Comparison of ENCODE assay signal across 28 cellular contexts in genomic region chr4:151568966-151569365, GRCh38.
"Had no signal": no experiment of that assay in that cellular context is flagged by ENCODE, and none has a peak within 500 bp of the region (broad histone marks: within the 10 kb centered on the region; RNA-seq: fewer than 3 reads in every experiment).

No MANE protein-coding gene starts in this region.

- H3K4me2 ChIP-seq: neural progenitor cell had no signal

- H3K27ac Mint-ChIP-seq: mesothelial cell of epicardium; naive B cell; natural killer cell; nephron progenitor cell; neural progenitor cell; stimulated activated naive B cell treated with anti-CD40 and anti-IgM and Interleukin-4, amounts not matched to agents 10 μg/mL and 1 μg/mL and 100 μg/mL, for 72 hours had no signal

- H3K27ac ChIP-seq: left ventricle myocardium inferior, neural progenitor cell, neutrophil, prostate gland, skin epidermis, stomach, testis, transverse colon, upper lobe of left lung, vagina had no signal

- H3K36me3 Mint-ChIP-seq: mesothelial cell of epicardium; naive B cell; natural killer cell; neural progenitor cell; stimulated activated naive B cell treated with anti-CD40 and anti-IgM and Interleukin-4, amounts not matched to agents 10 μg/mL and 1 μg/mL and 100 μg/mL, for 72 hours had no signal

- DNase-seq: islet precursor cell; left ventricle myocardium inferior; naive B cell; natural killer cell; nephron progenitor cell; occipital lobe; posterior cingulate gyrus; retina; right cardiac atrium; stimulated activated CD4-positive, alpha-beta T cell treated with anti-CD3 and anti-CD28 coated beads, Interleukin-12 subunit alpha, Interleukin-12 subunit beta, amount 100 ng/mL, for 4 hours; stimulated activated CD4-positive, alpha-beta T cell treated with anti-CD3 and anti-CD28 coated beads, Interleukin-15, amount 100 ng/mL, for 24 hours; stimulated activated CD4-positive, alpha-beta T cell treated with anti-CD3 and anti-CD28 coated beads, Interleukin-2, amount 100 ng/mL, for 24 hours; stimulated activated CD4-positive, alpha-beta T cell treated with anti-CD3 and anti-CD28 coated beads, Interleukin-4, amount 100 ng/mL, for 1 hour; stimulated activated naive B cell treated with anti-CD40 and anti-IgM and Interleukin-4, amounts not matched to agents 10 μg/mL and 1 μg/mL and 100 μg/mL, for 72 hours; stimulated activated naive CD8-positive, alpha-beta T cell treated with anti-CD3 and anti-CD28 coated beads, Interleukin-15, Interleukin-2, amounts not matched to agents 100 U/mL and 50 U/mL, for 24 hours; stomach; testis; transverse colon had no signal

- H2AFZ ChIP-seq: neural progenitor cell had no signal

- H3K4me3 Mint-ChIP-seq: mesothelial cell of epicardium; naive B cell; natural killer cell; nephron progenitor cell; neural progenitor cell; stimulated activated naive B cell treated with anti-CD40 and anti-IgM and Interleukin-4, amounts not matched to agents 10 μg/mL and 1 μg/mL and 100 μg/mL, for 72 hours had no signal

- H3K36me3 ChIP-seq: left ventricle myocardium inferior, neural progenitor cell, neutrophil, prostate gland, stomach, thyroid gland, transverse colon, upper lobe of left lung, vagina had no signal

- H3K27me3 ChIP-seq: neural progenitor cell, stomach, testis, thyroid gland, transverse colon, upper lobe of left lung, vagina had no signal

- ATAC-seq: natural killer cell; sciatic nerve; stimulated activated naive B cell treated with anti-CD40 and anti-IgM and Interleukin-4, amounts not matched to agents 10 μg/mL and 1 μg/mL and 100 μg/mL, for 72 hours; stimulated activated naive CD8-positive, alpha-beta T cell treated with anti-CD3 and anti-CD28 coated beads, Interleukin-15, Interleukin-2, amounts not matched to agents 100 U/mL and 50 U/mL, for 24 hours had no signal

- H3K4me1 ChIP-seq: neural progenitor cell, prostate gland, testis, upper lobe of left lung had no signal

- H3K9me3 Mint-ChIP-seq: mesothelial cell of epicardium; natural killer cell; nephron progenitor cell; neural progenitor cell; stimulated activated naive B cell treated with anti-CD40 and anti-IgM and Interleukin-4, amounts not matched to agents 10 μg/mL and 1 μg/mL and 100 μg/mL, for 72 hours had no signal

- H3K4me1 Mint-ChIP-seq: natural killer cell, neural progenitor cell had no signal

- H3K4me3 ChIP-seq: left ventricle myocardium inferior, lung, neural progenitor cell, prostate gland, skin epidermis, stomach, testis, thyroid gland, transverse colon, upper lobe of left lung, vagina had no signal
